ENCODE assay signal across 11 cellular contexts in genomic region chr9:73528922-73529321, GRCh38.
"Had no signal": no experiment of that assay in that cellular context is flagged by ENCODE, and none has a peak within 500 bp of the region (broad histone marks: within the 10 kb centered on the region; RNA-seq: fewer than 3 reads in every experiment).

No MANE protein-coding gene starts in this region.

- H3K36me3 ChIP-seq: HAP-1 had no signal

- DNase-seq: GM23248, GOT3, H7, H9, HCEC 1CT, HFFc6 had no signal

- H3K4me3 ChIP-seq: GM23248, GM23338, HAP-1 had no signal

- H3K9me3 ChIP-seq: HAP-1 had no signal

- H3K27ac ChIP-seq: GM23248 had no signal

- H3K9ac ChIP-seq: GM23248 had no signal

- ATAC-seq: GM23338, HCT116 had no signal

- FAIRE-seq: H1, H54 had no signal

- H3K4me1 ChIP-seq: HAP-1 had no signal

- H3K4me2 ChIP-seq: GM23338 had no signal

- H2AFZ ChIP-seq: GM23248, GM23338 had no signal
